In genomic region chr18:60549338-60549960, GRCh38 we compare ENCODE assay signal across 9 cellular contexts.
DNase-seq lines count a peak whose midpoint lies in the region; ATAC-seq and TF ChIP-seq lines count a peak whose summit lies in the region.
"Had no signal": no experiment of that assay in that cellular context is flagged by ENCODE, and none has a peak within 500 bp of the region (broad histone marks: within the 10 kb centered on the region; RNA-seq: fewer than 3 reads in every experiment).

No MANE protein-coding gene starts in this region.

- intact Hi-C loops in activated naive CD4-positive, alpha-beta T cell treated with anti-CD3 and anti-CD28 coated beads for 36 hours (cut with micrococcal nuclease), result loop anchor here (1.0 to 10.0 kb wide), 5 partner anchors 465 to 1242 kb away; no protein-coding TSS in a partner anchor

- peak overlapping the region; percentile 54 for H3K9ac ChIP-seq in adipocyte (ENCODE audit: low read length)

- 0 to 1% methylated on average over 2 of the region's 2 CpGs for WGBS in tibial nerve, 2 donors

- H3K27ac ChIP-seq in tibial nerve, result no peak overlapping the region

- TF ChIP-seq POLR2A in tibial nerve (IDR thresholded peaks at IDR 0.05), result no peak

- no peaks in the 10 kb centered on the region for H3K4me1 ChIP-seq in adipocyte (ENCODE audit: control insufficient read depth, insufficient read depth, low read length)
- no peaks in the 10 kb centered on the region for H3K4me1 ChIP-seq in tibial nerve

- TF ChIP-seq EP300 in tibial nerve (IDR thresholded peaks at IDR 0.05), result no peak

- H3K27me3 Mint-ChIP-seq in activated naive CD4-positive, alpha-beta T cell treated with anti-CD3 and anti-CD28 coated beads for 36 hours (ENCODE audit: low read depth), result no peaks in the 10 kb centered on the region
- peaks cover 0 to 1% (median 0%) of the 10 kb centered on the region in 3 donors for H3K27me3 Mint-ChIP-seq in immature natural killer cell (ENCODE audit: low read depth in 3 of 3)
- H3K27me3 Mint-ChIP-seq: central memory CD8-positive, alpha-beta T cell had no signal

- no peaks in the 10 kb centered on the region for H3K27me3 ChIP-seq in adipocyte (replicated peaks; ENCODE audit: control insufficient read depth, insufficient read depth, low read length)
- H3K27me3 ChIP-seq in tibial nerve, result no peaks in the 10 kb centered on the region

- H3K36me3 ChIP-seq in adipocyte (ENCODE audit: control insufficient read depth, insufficient read depth, low read length, severe bottlenecking) (no peaks in the 10 kb centered on the region), tibial nerve (no peaks in the 10 kb centered on the region)

- H3K4me3 ChIP-seq in adipocyte (ENCODE audit: low read length) (no peak overlapping the region), tibial nerve (no peak overlapping the region)

- no peaks in the 10 kb centered on the region for H3K36me3 Mint-ChIP-seq in activated naive CD4-positive, alpha-beta T cell treated with anti-CD3 and anti-CD28 coated beads for 36 hours (ENCODE audit: low read depth)
- H3K36me3 Mint-ChIP-seq in immature natural killer cell, result no peaks in the 10 kb centered on the region

- no peak overlapping the region for H3K27ac Mint-ChIP-seq in activated naive CD4-positive, alpha-beta T cell treated with anti-CD3 and anti-CD28 coated beads for 36 hours
- H3K27ac Mint-ChIP-seq in immature natural killer cell, result no peak overlapping the region

- H3K4me3 Mint-ChIP-seq in activated naive CD4-positive, alpha-beta T cell treated with anti-CD3 and anti-CD28 coated beads for 36 hours, result no peak overlapping the region
- H3K4me3 Mint-ChIP-seq in immature natural killer cell, result no peak overlapping the region
- H3K4me3 Mint-ChIP-seq: central memory CD8-positive, alpha-beta T cell had no signal

- peak; percentile 20 for DNase-seq in activated naive CD4-positive, alpha-beta T cell treated with anti-CD3 and anti-CD28 coated beads for 36 hours
- no peak for DNase-seq in activated naive CD4-positive, alpha-beta T cell treated with Interleukin-2 at 50 U/mL for 16 hours
- DNase-seq in NCI-H2227 (lab: John Stamatoyannopoulos, UW; ENCODE audit: unreplicated experiment) (peak; percentile 76), adipocyte (ENCODE audit: low read depth) (peak; percentile 97), iPS-NIHi11 (ENCODE audit: low spot score) (peak; percentile 31), tibial nerve (ENCODE audit: low spot score in 2 of 2) (peak in 1 of 2 donors; percentile 65), immature natural killer cell (no peak)

- H3K9me3 ChIP-seq in adipocyte (ENCODE audit: control insufficient read depth, low read length) (no peaks in the 10 kb centered on the region), tibial nerve (no peaks in the 10 kb centered on the region)

- CTCF ChIA-PET in activated naive CD4-positive, alpha-beta T cell treated with anti-CD3 and anti-CD28 coated beads for 36 hours (lab: Charles Lee), result interaction anchor here (0.7 to 1.6 kb wide), 5 partner anchors 333 to 1090 kb away, joined by 3 to 5 read pairs (median 4); no protein-coding TSS in a partner anchor

- peak; percentile 48 to 73 (median 52) for TF ChIP-seq CTCF in tibial nerve (IDR thresholded peaks at IDR 0.05)

- no peaks in the 10 kb centered on the region for H3K4me1 Mint-ChIP-seq in activated naive CD4-positive, alpha-beta T cell treated with anti-CD3 and anti-CD28 coated beads for 36 hours (ENCODE audit: low read depth)
- no peaks in the 10 kb centered on the region for H3K4me1 Mint-ChIP-seq in immature natural killer cell
- H3K4me1 Mint-ChIP-seq: central memory CD8-positive, alpha-beta T cell had no signal

- no peaks in the 10 kb centered on the region for H3K9me3 Mint-ChIP-seq in activated naive CD4-positive, alpha-beta T cell treated with anti-CD3 and anti-CD28 coated beads for 36 hours
- H3K9me3 Mint-ChIP-seq in immature natural killer cell, result peaks cover 0 to 5% (median 0%) of the 10 kb centered on the region in 6 donors
- H3K9me3 Mint-ChIP-seq: central memory CD8-positive, alpha-beta T cell had no signal

- ATAC-seq in HG03135 (IDR thresholded peaks at IDR 0.05; ENCODE audit: unreplicated experiment), result peak; percentile 70

Comparison
In these comparisons a context has a peak if more than half of its experiments do, and no peak if none do; other contexts are left out.
1. DNase-seq: peak in activated naive CD4-positive, alpha-beta T cell treated with anti-CD3 and anti-CD28 coated beads for 36 hours (single experiment), NCI-H2227 (single experiment), adipocyte (single experiment) and iPS-NIHi11 (single experiment); none in activated naive CD4-positive, alpha-beta T cell treated with Interleukin-2 at 50 U/mL for 16 hours (single experiment) and immature natural killer cell (0 of 3).